ENCODE assay signal across 15 cellular contexts in genomic region chr10:127976286-127976685, GRCh38.
DNase-seq lines count a peak whose midpoint lies in the region; ATAC-seq and TF ChIP-seq lines count a peak whose summit lies in the region.
"Had no signal": no experiment of that assay in that cellular context is flagged by ENCODE, and none has a peak within 500 bp of the region (broad histone marks: within the 10 kb centered on the region; RNA-seq: fewer than 3 reads in every experiment).

No MANE protein-coding gene starts in this region.

- WGBS in tibial nerve, 2 donors, result 49 to 52% methylated on average over 7 of the region's 7 CpGs

- no peak for TF ChIP-seq CTCF in tibial nerve (IDR thresholded peaks at IDR 0.05)

- peak overlapping the region; percentile 13 for H3K4me3 Mint-ChIP-seq in T-helper 1 cell treated with Interleukin-12 subunit alpha and Interleukin-12 subunit beta and Interleukin-4 antibody, amounts not matched to agents 30 μg/mL and 1 μg/mL, for 36 hours

- H3K9me3 ChIP-seq in tibial nerve, result peaks cover 0 to 15% (median 1%) of the 10 kb centered on the region in 4 donors

- peaks cover 16% of the 10 kb centered on the region for H3K4me1 Mint-ChIP-seq in T-helper 1 cell treated with Interleukin-12 subunit alpha and Interleukin-12 subunit beta and Interleukin-4 antibody, amounts not matched to agents 30 μg/mL and 1 μg/mL, for 36 hours (ENCODE audit: low read depth)

- DNase-seq in T-helper 1 cell (no peak), SKM-1 (lab: John Stamatoyannopoulos, UW; ENCODE audit: unreplicated experiment) (peak; percentile 15), islet precursor cell (peak; percentile 27), tibial nerve (ENCODE audit: low spot score in 2 of 2) (no peak), NCI-H1417 (lab: John Stamatoyannopoulos, UW) (no peak), DMS79 treated with DMSO at 0.1 percent for 48 hours (lab: John Stamatoyannopoulos, UW) (no peak)
- DNase-seq: activated CD4-positive, CD25-positive, alpha-beta regulatory T cell; activated T-cell treated with anti-CD3 and anti-CD28 coated beads for 4 hours; amniotic stem cell; kidney; NCI-H146; NCI-H774 had no signal

- H3K36me3 ChIP-seq in tibial nerve, result no peaks in the 10 kb centered on the region

- TF ChIP-seq EP300 in tibial nerve (IDR thresholded peaks at IDR 0.05), result no peak

- peak overlapping the region in 3 of 4 donors; percentile 47 to 86 (median 79) for H3K27ac ChIP-seq in tibial nerve
- H3K27ac ChIP-seq: A549 had no signal

- no peaks in the 10 kb centered on the region for H3K27me3 ChIP-seq in tibial nerve

- H3K27me3 Mint-ChIP-seq in T-helper 1 cell treated with Interleukin-12 subunit alpha and Interleukin-12 subunit beta and Interleukin-4 antibody, amounts not matched to agents 30 μg/mL and 1 μg/mL, for 36 hours (ENCODE audit: low read depth), result no peaks in the 10 kb centered on the region

- H3K9me3 Mint-ChIP-seq in T-helper 1 cell treated with Interleukin-12 subunit alpha and Interleukin-12 subunit beta and Interleukin-4 antibody, amounts not matched to agents 30 μg/mL and 1 μg/mL, for 36 hours, result peaks cover 15% of the 10 kb centered on the region

- H3K27ac Mint-ChIP-seq in T-helper 1 cell treated with Interleukin-12 subunit alpha and Interleukin-12 subunit beta and Interleukin-4 antibody, amounts not matched to agents 30 μg/mL and 1 μg/mL, for 36 hours, result no peak overlapping the region

- no peak overlapping the region for H3K4me3 ChIP-seq in tibial nerve
- H3K4me3 ChIP-seq: A549 had no signal

- no peak for ATAC-seq in GM18870 (IDR thresholded peaks at IDR 0.05; ENCODE audit: unreplicated experiment)
- ATAC-seq: A549 had no signal

- peaks cover 0 to 69% (median 25%) of the 10 kb centered on the region in 4 donors for H3K4me1 ChIP-seq in tibial nerve
- H3K4me1 ChIP-seq: A549 had no signal

- no peak for TF ChIP-seq POLR2A in tibial nerve (IDR thresholded peaks at IDR 0.05)

- H3K36me3 Mint-ChIP-seq in T-helper 1 cell treated with Interleukin-12 subunit alpha and Interleukin-12 subunit beta and Interleukin-4 antibody, amounts not matched to agents 30 μg/mL and 1 μg/mL, for 36 hours (ENCODE audit: low read depth), result peaks cover 2% of the 10 kb centered on the region

Comparison
In these comparisons a context has a peak if more than half of its experiments do, and no peak if none do; other contexts are left out.
1. DNase-seq: peak in SKM-1 (single experiment) and islet precursor cell (single experiment); none in T-helper 1 cell (0 of 5), tibial nerve (0 of 2), NCI-H1417 (0 of 3) and DMS79 treated with DMSO at 0.1 percent for 48 hours (single experiment).